ENCODE assay signal across 34 cellular contexts in the genomic region with DNA sequence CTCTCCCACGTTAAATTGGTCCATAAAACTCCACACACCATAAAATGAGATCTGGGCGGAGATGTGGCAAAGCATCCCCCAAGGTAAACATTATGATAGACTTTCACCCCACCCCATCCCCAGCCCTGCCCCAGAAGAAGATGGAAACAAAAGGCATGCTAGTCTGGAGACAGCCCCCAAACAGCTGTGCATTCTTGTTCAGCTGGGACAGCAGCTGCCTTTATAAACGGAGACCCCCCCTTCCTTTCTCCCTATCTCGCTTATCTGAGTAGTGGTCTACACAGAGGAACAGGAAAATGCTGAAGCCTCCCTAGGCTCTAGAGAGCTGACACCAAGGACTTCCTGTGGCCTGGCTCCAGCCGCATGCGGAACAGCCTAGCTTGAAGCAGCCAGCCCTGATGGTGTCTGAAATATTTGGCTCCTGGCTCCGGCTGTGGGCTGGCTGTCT.
DNase-seq lines count a peak whose midpoint lies in the region; ATAC-seq and TF ChIP-seq lines count a peak whose summit lies in the region.
"Had no signal": no experiment of that assay in that cellular context is flagged by ENCODE, and none has a peak within 500 bp of the region (broad histone marks: within the 10 kb centered on the region; RNA-seq: fewer than 3 reads in every experiment).

No MANE protein-coding gene starts in this region.

- no peaks in the 10 kb centered on the region for H3K36me3 Mint-ChIP-seq in nephron progenitor cell (ENCODE audit: low read depth)
- H3K36me3 Mint-ChIP-seq: activated naive CD4-positive, alpha-beta T cell treated with anti-CD3 and anti-CD28 coated beads, Interleukin-2, amount 50 U/mL, for 24 hours; natural killer cell had no signal

- TF ChIP-seq CTCF in nephron progenitor cell (IDR thresholded peaks at IDR 0.05) (no peak), upper lobe of left lung (IDR thresholded peaks at IDR 0.05) (no peak)

- TF ChIP-seq POLR2A in upper lobe of left lung (IDR thresholded peaks at IDR 0.05), result no peak

- no peak overlapping the region for H3K4me3 ChIP-seq in upper lobe of left lung
- H3K4me3 ChIP-seq: coronary artery, ovary, PC-9, vagina had no signal

- H3K9me3 Mint-ChIP-seq in nephron progenitor cell, result no peaks in the 10 kb centered on the region
- H3K9me3 Mint-ChIP-seq: activated naive CD4-positive, alpha-beta T cell treated with anti-CD3 and anti-CD28 coated beads, Interleukin-2, amount 50 U/mL, for 24 hours; activated T-helper 17 cell treated with anti-CD3 and anti-CD28 coated beads, Interleukin-2, amount 50 U/mL, for 72 hours; natural killer cell had no signal

- DNase-seq in ELF-1 (ENCODE audit: low read depth, low spot score) (peak; percentile 4), Kasumi-1 (lab: John Stamatoyannopoulos, UW) (peak; percentile 58 to 61), iPS-NIHi11 (ENCODE audit: low spot score) (peak; percentile 17), nephron progenitor cell (no peak), NAMALWA (ENCODE audit: low spot score) (no peak), upper lobe of left lung (no peak), hepatic stellate cell (ENCODE audit: low spot score) (no peak)
- DNase-seq: activated CD4-positive, alpha-beta T cell treated with anti-CD3 and anti-CD28 coated beads, Interleukin-2, amount 50 U/mL, for 48 hours; activated CD4-positive, CD25-positive, alpha-beta regulatory T cell; activated CD8-positive, alpha-beta memory T cell treated with anti-CD3 and anti-CD28 coated beads, Interleukin-2, amount 50 U/mL, for 4 hours; amygdala; Caco-2; effector memory CD4-positive, alpha-beta T cell; erythroblast; glutamatergic neuron; KG1; mesendoderm; natural killer cell; NCI-H1436; NCI-H2107; NCI-H510A; ovary; PC-9; retina; SIG-M5; stimulated activated CD4-positive, alpha-beta T cell treated with anti-CD3 and anti-CD28 coated beads, Interleukin-12 subunit alpha, Interleukin-12 subunit beta, amount 100 ng/mL, for 4 hours; stimulated activated CD4-positive, alpha-beta T cell treated with anti-CD3 and anti-CD28 coated beads, Interleukin-4, amount 100 ng/mL, for 1 hour had no signal

- H3K36me3 ChIP-seq in upper lobe of left lung, result no peaks in the 10 kb centered on the region
- H3K36me3 ChIP-seq: ovary, vagina had no signal

- ATAC-seq in upper lobe of left lung (ENCODE audit: low FRiP score in 2 of 2) (no peak), HG03025 (IDR thresholded peaks at IDR 0.05; ENCODE audit: low FRiP score, unreplicated experiment) (no peak)
- ATAC-seq: activated T-helper 17 cell treated with anti-CD3 and anti-CD28 coated beads, Interleukin-2, amount 50 U/mL, for 72 hours; HCT116; natural killer cell had no signal

- H3K4me1 Mint-ChIP-seq in nephron progenitor cell, result peaks cover 13% of the 10 kb centered on the region
- H3K4me1 Mint-ChIP-seq: activated naive CD4-positive, alpha-beta T cell treated with anti-CD3 and anti-CD28 coated beads, Interleukin-2, amount 50 U/mL, for 24 hours; activated T-helper 17 cell treated with anti-CD3 and anti-CD28 coated beads, Interleukin-2, amount 50 U/mL, for 72 hours; natural killer cell had no signal

- no peak for TF ChIP-seq EP300 in upper lobe of left lung (IDR thresholded peaks at IDR 0.05)

- no peaks in the 10 kb centered on the region for H3K9me3 ChIP-seq in upper lobe of left lung
- H3K9me3 ChIP-seq: Caco-2, ovary, vagina had no signal

- H3K4me3 Mint-ChIP-seq in nephron progenitor cell, result no peak overlapping the region
- H3K4me3 Mint-ChIP-seq: activated naive CD4-positive, alpha-beta T cell treated with anti-CD3 and anti-CD28 coated beads, Interleukin-2, amount 50 U/mL, for 24 hours; activated T-helper 17 cell treated with anti-CD3 and anti-CD28 coated beads, Interleukin-2, amount 50 U/mL, for 72 hours; natural killer cell had no signal

- H3K27ac Mint-ChIP-seq in nephron progenitor cell, result peak overlapping the region; percentile 28
- H3K27ac Mint-ChIP-seq: activated naive CD4-positive, alpha-beta T cell treated with anti-CD3 and anti-CD28 coated beads, Interleukin-2, amount 50 U/mL, for 24 hours; activated T-helper 17 cell treated with anti-CD3 and anti-CD28 coated beads, Interleukin-2, amount 50 U/mL, for 72 hours; natural killer cell had no signal

- H3K4me1 ChIP-seq in upper lobe of left lung, result no peaks in the 10 kb centered on the region
- H3K4me1 ChIP-seq: Caco-2, vagina had no signal

- no peak overlapping the region for H3K27ac ChIP-seq in upper lobe of left lung
- H3K27ac ChIP-seq: C4-2B, coronary artery, ovary, PC-9, vagina had no signal

- H3K27me3 ChIP-seq in upper lobe of left lung, result no peaks in the 10 kb centered on the region
- H3K27me3 ChIP-seq: ovary, vagina had no signal

- no peaks in the 10 kb centered on the region for H3K27me3 Mint-ChIP-seq in nephron progenitor cell (ENCODE audit: low read depth, poor library complexity)

- 27 to 39% methylated on average over 7 of the region's 7 CpGs for whole genome bisulfite sequencing in upper lobe of left lung, 2 donors

Comparison
In these comparisons a context has a peak if more than half of its experiments do, and no peak if none do; other contexts are left out.
1. DNase-seq: peak in ELF-1 (single experiment), Kasumi-1 (2 of 2) and iPS-NIHi11 (single experiment); none in nephron progenitor cell (single experiment), NAMALWA (single experiment), upper lobe of left lung (0 of 2) and hepatic stellate cell (single experiment).